Comparison of ENCODE assay signal across 8 cellular contexts in the genomic region with DNA sequence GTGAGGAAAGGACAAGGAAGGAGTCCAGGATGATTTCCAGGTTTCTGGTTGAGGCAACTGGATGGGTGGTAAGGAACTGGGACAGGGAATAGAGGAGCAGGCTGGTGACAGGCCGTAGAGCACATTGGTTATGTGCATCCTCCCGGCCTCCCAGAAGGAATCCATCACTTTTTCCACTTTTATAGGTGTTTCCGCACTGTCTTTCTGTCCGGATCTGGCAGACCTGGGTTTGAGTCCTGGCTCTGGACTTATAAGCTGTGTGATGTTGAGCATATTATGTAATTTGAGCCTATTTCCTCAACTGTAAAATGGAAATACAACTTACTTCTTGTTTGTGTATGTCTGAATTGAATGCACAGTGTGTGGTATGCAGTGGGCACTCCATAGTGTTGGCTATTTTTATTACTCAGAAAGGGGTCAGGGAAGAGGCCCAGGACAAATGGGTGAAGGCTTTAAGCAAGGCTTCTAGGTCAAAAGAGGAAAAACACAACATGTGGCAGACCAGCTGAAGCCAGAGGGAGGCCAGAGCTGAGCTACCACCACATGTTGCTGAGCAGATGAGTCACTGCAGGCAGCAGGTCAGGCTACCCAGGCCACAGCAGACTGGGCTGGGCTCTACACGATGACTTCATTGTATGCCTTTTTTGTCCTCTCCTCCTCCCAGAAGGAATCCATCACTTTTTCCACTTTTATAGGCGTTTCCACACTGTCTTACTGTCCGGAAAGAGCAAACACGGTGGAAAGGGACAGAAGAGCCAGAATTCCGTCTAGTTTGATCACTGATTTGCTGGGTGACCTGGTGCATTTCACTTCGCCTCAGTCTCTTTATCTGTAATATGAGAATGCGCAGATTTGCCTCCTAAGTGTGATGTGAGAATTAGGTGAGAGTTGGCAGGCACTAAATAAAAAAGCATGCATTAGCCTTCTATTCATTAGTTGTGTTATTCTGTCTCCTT. TPM values are rescaled to one million over a fixed set of nuclear protein-coding genes. Genes with fewer than 3 reads are reported as not detected.
DNase-seq lines count a peak whose midpoint lies in the region; ATAC-seq and TF ChIP-seq lines count a peak whose summit lies in the region.

No MANE protein-coding gene starts in this region.

- peak overlapping the region; percentile 93 for H2AFZ ChIP-seq in mammary epithelial cell (ENCODE audit: low read depth, low read length)

- peaks cover 5% of the 10 kb centered on the region for H3K27me3 ChIP-seq in HUES48 (ENCODE audit: control insufficient read depth, insufficient read depth, low read length)
- no peaks in the 10 kb centered on the region for H3K27me3 ChIP-seq in Peyer's patch
- no peaks in the 10 kb centered on the region for H3K27me3 ChIP-seq in mammary epithelial cell (ENCODE audit: insufficient read depth, low read length)
- H3K27me3 ChIP-seq in iPS-18a (ENCODE audit: control insufficient read depth, insufficient read depth, low read length), result no peaks in the 10 kb centered on the region

- ATAC-seq in sciatic nerve (peak; percentile 96), GM21381 (IDR thresholded peaks at IDR 0.05; ENCODE audit: unreplicated experiment) (no peak)

- no peaks in the 10 kb centered on the region for H3K9me3 Mint-ChIP-seq in activated naive CD4-positive, alpha-beta T cell treated with anti-CD3 and anti-CD28 coated beads for 36 hours

- dilution Hi-C loops in mammary epithelial cell (cut with HindIII; ENCODE audit: low sequenced_read_pairs), result no loop called here

- H3K4me1 ChIP-seq in HUES48 (ENCODE audit: control insufficient read depth, insufficient read depth, low read length), result peaks cover 13% of the 10 kb centered on the region
- peaks cover 0 to 5% (median 4%) of the 10 kb centered on the region in 4 donors for H3K4me1 ChIP-seq in Peyer's patch
- H3K4me1 ChIP-seq in mammary epithelial cell (ENCODE audit: insufficient read depth, low read length), result peaks cover 16% of the 10 kb centered on the region
- H3K4me1 ChIP-seq in iPS-18a (ENCODE audit: control insufficient read depth, low read depth, low read length), result peaks cover 9% of the 10 kb centered on the region

- H3K27me3 Mint-ChIP-seq in activated naive CD4-positive, alpha-beta T cell treated with anti-CD3 and anti-CD28 coated beads for 36 hours (ENCODE audit: low read depth), result no peaks in the 10 kb centered on the region

- peak; percentile 20 for DNase-seq in activated naive CD4-positive, alpha-beta T cell treated with anti-CD3 and anti-CD28 coated beads for 36 hours
- DNase-seq in activated naive CD4-positive, alpha-beta T cell treated with Interleukin-2 at 50 U/mL for 16 hours, result no peak
- peak; percentile 22 to 80 (median 61) for DNase-seq in Peyer's patch
- peak; percentile 92 for DNase-seq in mammary epithelial cell
- DNase-seq in sciatic nerve (ENCODE audit: low spot score), result peak; percentile 78

- H3K36me3 ChIP-seq in HUES48 (ENCODE audit: control insufficient read depth, insufficient read depth, low read length) (no peaks in the 10 kb centered on the region), Peyer's patch (peaks cover 0 to 5% (median 0%) of the 10 kb centered on the region in 3 donors), mammary epithelial cell (ENCODE audit: insufficient read depth, low read length) (no peaks in the 10 kb centered on the region), iPS-18a (ENCODE audit: control insufficient read depth, low read depth, low read length) (no peaks in the 10 kb centered on the region)

- BruUV-seq in mammary epithelial cell (replicated peaks; lab: Mats Ljungman, UMichigan), result TSS peak; percentile 46

- peak overlapping the region; percentile 74 for H3K27ac Mint-ChIP-seq in activated naive CD4-positive, alpha-beta T cell treated with anti-CD3 and anti-CD28 coated beads for 36 hours

- intact Hi-C loops in activated naive CD4-positive, alpha-beta T cell treated with anti-CD3 and anti-CD28 coated beads for 36 hours (cut with micrococcal nuclease), result loop anchor here (1.0 to 5.0 kb wide), 4 partner anchors 52 to 220 kb away; partner anchors contain the start of genes IPP and NASP
- intact Hi-C loops in mammary epithelial cell (cut with micrococcal nuclease), result loop anchor here (2.0 kb wide), 1 partner anchor 116 kb away; the partner anchor contains the start of gene GPBP1L1
- intact Hi-C loops in sciatic nerve (cut with DNase I), result no loop called here

- H3K9ac ChIP-seq in HUES48 (ENCODE audit: low read depth, low read length) (peak overlapping the region; percentile 14; the same call in 1 of the 2 replicates), mammary epithelial cell (ENCODE audit: insufficient read depth, low read length) (peak overlapping the region; percentile 89), iPS-18a (ENCODE audit: low read length) (peak overlapping the region; percentile 58)

- no peaks in the 10 kb centered on the region for H4K20me1 ChIP-seq in mammary epithelial cell (ENCODE audit: insufficient read depth, low read length)

- H3K27ac ChIP-seq in HUES48 (ENCODE audit: low read depth, low read length) (peak overlapping the region; percentile 83), Peyer's patch (peak overlapping the region; percentile 61 to 79 (median 69)), mammary epithelial cell (ENCODE audit: insufficient read depth, low read depth, low read length) (peak overlapping the region; percentile 88), iPS-18a (ENCODE audit: low read length) (peak overlapping the region; percentile 42)

- H3K9me3 ChIP-seq in HUES48 (ENCODE audit: control insufficient read depth, insufficient read depth, low read length) (no peaks in the 10 kb centered on the region), Peyer's patch (no peaks in the 10 kb centered on the region), mammary epithelial cell (replicated peaks; ENCODE audit: insufficient read depth, low read length) (no peaks in the 10 kb centered on the region), iPS-18a (ENCODE audit: control insufficient read depth, low read depth, low read length) (no peaks in the 10 kb centered on the region)

- peaks cover 27% of the 10 kb centered on the region for H3K4me1 Mint-ChIP-seq in activated naive CD4-positive, alpha-beta T cell treated with anti-CD3 and anti-CD28 coated beads for 36 hours (ENCODE audit: low read depth)

- H3K4me3 Mint-ChIP-seq in activated naive CD4-positive, alpha-beta T cell treated with anti-CD3 and anti-CD28 coated beads for 36 hours, result peak overlapping the region; percentile 86

- no peak for TF ChIP-seq POLR2A in Peyer's patch (IDR thresholded peaks at IDR 0.05)

- peak overlapping the region; percentile 56 for H3K4me3 ChIP-seq in HUES48 (ENCODE audit: low read depth, low read length)
- peak overlapping the region; percentile 49 to 60 (median 58) for H3K4me3 ChIP-seq in Peyer's patch
- H3K4me3 ChIP-seq in mammary epithelial cell (replicated peaks in 1 of 3; ENCODE audit: insufficient read depth in 1 of 3, low read depth in 2 of 3, low read length in 3 of 3), result peak overlapping the region; percentile 52 to 57 (median 56)
- H3K4me3 ChIP-seq in iPS-18a (ENCODE audit: low read length), result peak overlapping the region; percentile 74

- in situ Hi-C loops in mammary epithelial cell (cut with MboI; ENCODE audit: low sequenced_read_pairs in 2 of 2), result no loop called here

- no peak for TF ChIP-seq CTCF in Peyer's patch (IDR thresholded peaks at IDR 0.05)
- no peak for TF ChIP-seq CTCF in mammary epithelial cell (conservative IDR thresholded peaks at IDR 0.05 in 1 of 2, IDR thresholded peaks at IDR 0.05 in 1 of 2; ENCODE audit: extremely low read depth in 1 of 2, insufficient read depth in 1 of 2, low read depth in 1 of 2, low read length in 2 of 2)

- 36% methylated on average over 11 of the region's 11 CpGs for WGBS in mammary epithelial cell (ENCODE audit: low coverage, missing lambda C conversion rate)

- H3K79me2 ChIP-seq in mammary epithelial cell (ENCODE audit: insufficient read depth, low read length), result peaks cover 38% of the 10 kb centered on the region

- peaks cover 3% of the 10 kb centered on the region for H3K36me3 Mint-ChIP-seq in activated naive CD4-positive, alpha-beta T cell treated with anti-CD3 and anti-CD28 coated beads for 36 hours (ENCODE audit: low read depth)

- CTCF ChIA-PET in activated naive CD4-positive, alpha-beta T cell treated with anti-CD3 and anti-CD28 coated beads for 36 hours (lab: Charles Lee), result no interaction called here
- CTCF ChIA-PET in mammary epithelial cell (lab: Charles Lee; ENCODE audit: low non-redundant PET), result no interaction called here

- peak overlapping the region; percentile 93 for H3K4me2 ChIP-seq in mammary epithelial cell (ENCODE audit: insufficient read depth, low read depth, low read length)

RNA-seq across cellular contexts. Expression of gene MAST2, which starts 0.8 kb away (rescaled TPM):
- total RNA-seq in activated naive CD4-positive, alpha-beta T cell treated with anti-CD3 and anti-CD28 coated beads for 36 hours, result 10 to 100 TPM; 21.7 to 22.1 TPM
- total RNA-seq in Peyer's patch (100 to 1,000 TPM in 3 of 4 donors, 10 to 100 TPM in 1; 75.9 to 249 (median 134) TPM), mammary epithelial cell (10 to 100 TPM; 32.8 to 40.3 TPM), sciatic nerve (55.0 TPM)
- polyA plus RNA-seq in mammary epithelial cell, result 22.2 TPM
- polyA minus RNA-seq in mammary epithelial cell, result 40.2 TPM

RNA-seq across cellular contexts. Expression of gene IPP, which starts 52.2 kb away (rescaled TPM):
- 10 to 100 TPM; 19.1 to 20.2 TPM for total RNA-seq in activated naive CD4-positive, alpha-beta T cell treated with anti-CD3 and anti-CD28 coated beads for 36 hours
- total RNA-seq in Peyer's patch (10 to 100 TPM in 3 of 4 donors, 1 to 10 TPM in 1; 8.9 to 17.2 (median 12.1) TPM), mammary epithelial cell (10 to 100 TPM; 14.0 to 14.5 TPM), sciatic nerve (25.0 TPM)
- 5.1 TPM for polyA plus RNA-seq in mammary epithelial cell
- polyA minus RNA-seq in mammary epithelial cell, result 14.5 TPM

Comparison
In these comparisons a context has a peak if more than half of its experiments do, and no peak if none do; other contexts are left out.
1. H3K9ac ChIP-seq: peak in every context shown above with its lines; median percentile 89 in mammary epithelial cell; 58 in iPS-18a; 14 in HUES48.